ENCODE assay signal across 8 cellular contexts in genomic region chr6:24403501-24403824, GRCh38. TPM values are rescaled to one million over a fixed set of nuclear protein-coding genes. Genes with fewer than 3 reads are reported as not detected.
DNase-seq lines count a peak whose midpoint lies in the region; ATAC-seq lines count a peak whose summit lies in the region.

No MANE protein-coding gene starts in this region.

- intact Hi-C loops in activated T-helper 1 cell treated with anti-CD3 and anti-CD28 coated beads, Interleukin-12 subunit alpha, Interleukin-12 subunit beta, Interleukin-2, Interleukin-4 antibody, amounts not matched to agents 30 ng/mL and 10 ng/mL and 1 ng/mL, durations not matched to agents 14 hours and 24 hours and 36 hours (cut with micrococcal nuclease) = no loop called here

- DNase-seq in T-helper 1 cell = no peak
- no peak for DNase-seq in activated T-helper 1 cell treated with anti-CD3 and anti-CD28 coated beads, Interleukin-12 subunit alpha, Interleukin-12 subunit beta, Interleukin-2, Interleukin-4 antibody, amounts not matched to agents 30 ng/mL and 10 ng/mL and 1 ng/mL, durations not matched to agents 14 hours and 24 hours and 36 hours (ENCODE audit: low spot score)
- DNase-seq in immature natural killer cell = no peak
- DNase-seq in NCI-H226 = no peak
- DNase-seq in activated CD4-positive, CD25-positive, alpha-beta regulatory T cell treated with anti-CD3 and anti-CD28 coated beads, Interleukin-2, amount 50 U/mL, for 72 hours = no peak

- no peak for ATAC-seq in HG03280 (IDR thresholded peaks at IDR 0.05; ENCODE audit: unreplicated experiment)

- no peaks in the 10 kb centered on the region for H3K9me3 Mint-ChIP-seq in T-helper 1 cell treated with Interleukin-12 subunit alpha and Interleukin-12 subunit beta and Interleukin-4 antibody, amounts not matched to agents 30 μg/mL and 1 μg/mL, for 36 hours
- no peaks in the 10 kb centered on the region for H3K9me3 Mint-ChIP-seq in activated T-helper 1 cell treated with anti-CD3 and anti-CD28 coated beads, Interleukin-12 subunit alpha, Interleukin-12 subunit beta, Interleukin-2, Interleukin-4 antibody, amounts not matched to agents 30 ng/mL and 10 ng/mL and 1 ng/mL, durations not matched to agents 14 hours and 24 hours and 36 hours
- H3K9me3 Mint-ChIP-seq in immature natural killer cell = no peaks in the 10 kb centered on the region

- peaks cover 6% of the 10 kb centered on the region for H3K36me3 Mint-ChIP-seq in T-helper 1 cell treated with Interleukin-12 subunit alpha and Interleukin-12 subunit beta and Interleukin-4 antibody, amounts not matched to agents 30 μg/mL and 1 μg/mL, for 36 hours (ENCODE audit: low read depth)
- peaks cover 19% of the 10 kb centered on the region for H3K36me3 Mint-ChIP-seq in activated T-helper 1 cell treated with anti-CD3 and anti-CD28 coated beads, Interleukin-12 subunit alpha, Interleukin-12 subunit beta, Interleukin-2, Interleukin-4 antibody, amounts not matched to agents 30 ng/mL and 10 ng/mL and 1 ng/mL, durations not matched to agents 14 hours and 24 hours and 36 hours (ENCODE audit: low read depth)
- H3K36me3 Mint-ChIP-seq in immature natural killer cell = peaks cover 0 to 7% (median 7%) of the 10 kb centered on the region in 3 donors

- H3K27ac ChIP-seq in temporal lobe (ENCODE audit: low read depth, low read length) = peak overlapping the region; percentile 53

- H3K27ac Mint-ChIP-seq in T-helper 1 cell treated with Interleukin-12 subunit alpha and Interleukin-12 subunit beta and Interleukin-4 antibody, amounts not matched to agents 30 μg/mL and 1 μg/mL, for 36 hours = peak overlapping the region; percentile 24
- H3K27ac Mint-ChIP-seq in activated T-helper 1 cell treated with anti-CD3 and anti-CD28 coated beads, Interleukin-12 subunit alpha, Interleukin-12 subunit beta, Interleukin-2, Interleukin-4 antibody, amounts not matched to agents 30 ng/mL and 10 ng/mL and 1 ng/mL, durations not matched to agents 14 hours and 24 hours and 36 hours = peak overlapping the region; percentile 82
- peak overlapping the region; percentile 60 to 94 (median 88) for H3K27ac Mint-ChIP-seq in immature natural killer cell

- peaks cover 23% of the 10 kb centered on the region for H3K27me3 Mint-ChIP-seq in T-helper 1 cell treated with Interleukin-12 subunit alpha and Interleukin-12 subunit beta and Interleukin-4 antibody, amounts not matched to agents 30 μg/mL and 1 μg/mL, for 36 hours (ENCODE audit: low read depth)
- H3K27me3 Mint-ChIP-seq in activated T-helper 1 cell treated with anti-CD3 and anti-CD28 coated beads, Interleukin-12 subunit alpha, Interleukin-12 subunit beta, Interleukin-2, Interleukin-4 antibody, amounts not matched to agents 30 ng/mL and 10 ng/mL and 1 ng/mL, durations not matched to agents 14 hours and 24 hours and 36 hours (ENCODE audit: insufficient read depth) = peaks cover 10% of the 10 kb centered on the region
- peaks cover 0 to 8% (median 2%) of the 10 kb centered on the region in 3 donors for H3K27me3 Mint-ChIP-seq in immature natural killer cell (ENCODE audit: low read depth in 3 of 3)

- H3K4me3 Mint-ChIP-seq in T-helper 1 cell treated with Interleukin-12 subunit alpha and Interleukin-12 subunit beta and Interleukin-4 antibody, amounts not matched to agents 30 μg/mL and 1 μg/mL, for 36 hours = peak overlapping the region; percentile 90
- peak overlapping the region; percentile 96 for H3K4me3 Mint-ChIP-seq in activated T-helper 1 cell treated with anti-CD3 and anti-CD28 coated beads, Interleukin-12 subunit alpha, Interleukin-12 subunit beta, Interleukin-2, Interleukin-4 antibody, amounts not matched to agents 30 ng/mL and 10 ng/mL and 1 ng/mL, durations not matched to agents 14 hours and 24 hours and 36 hours
- H3K4me3 Mint-ChIP-seq in immature natural killer cell = peak overlapping the region; percentile 94 to 99 (median 96)

- H3K4me1 Mint-ChIP-seq in T-helper 1 cell treated with Interleukin-12 subunit alpha and Interleukin-12 subunit beta and Interleukin-4 antibody, amounts not matched to agents 30 μg/mL and 1 μg/mL, for 36 hours (ENCODE audit: low read depth) = peaks cover 21% of the 10 kb centered on the region
- peaks cover 24% of the 10 kb centered on the region for H3K4me1 Mint-ChIP-seq in activated T-helper 1 cell treated with anti-CD3 and anti-CD28 coated beads, Interleukin-12 subunit alpha, Interleukin-12 subunit beta, Interleukin-2, Interleukin-4 antibody, amounts not matched to agents 30 ng/mL and 10 ng/mL and 1 ng/mL, durations not matched to agents 14 hours and 24 hours and 36 hours (ENCODE audit: low read depth)
- H3K4me1 Mint-ChIP-seq in immature natural killer cell = peaks cover 25 to 30% of the 10 kb centered on the region in 2 donors

RNA-seq across cellular contexts. Expression of gene MRS2, which starts 0.7 kb away (rescaled TPM):
- 30.3 and 30.7 TPM in 2 replicates for total RNA-seq in activated T-helper 1 cell treated with anti-CD3 and anti-CD28 coated beads, Interleukin-12 subunit alpha, Interleukin-12 subunit beta, Interleukin-2, Interleukin-4 antibody, amounts not matched to agents 30 ng/mL and 10 ng/mL and 1 ng/mL, durations not matched to agents 14 hours and 24 hours and 36 hours
- polyA plus RNA-seq in immature natural killer cell = 10 to 100 TPM; 17.6 to 20.6 (median 17.8) TPM
- total RNA-seq in temporal lobe = 15.2 TPM

RNA-seq across cellular contexts. Expression of gene DCDC2, which starts 45.6 kb away (rescaled TPM):
- total RNA-seq in activated T-helper 1 cell treated with anti-CD3 and anti-CD28 coated beads, Interleukin-12 subunit alpha, Interleukin-12 subunit beta, Interleukin-2, Interleukin-4 antibody, amounts not matched to agents 30 ng/mL and 10 ng/mL and 1 ng/mL, durations not matched to agents 14 hours and 24 hours and 36 hours = not detected in 2 replicates
- polyA plus RNA-seq in immature natural killer cell = not detected
- 1.7 TPM for total RNA-seq in temporal lobe

Comparison
In these comparisons a context has a peak if more than half of its experiments do, and no peak if none do; other contexts are left out.
1. H3K27ac Mint-ChIP-seq: peak in every context shown above with its lines; median percentile 88 in immature natural killer cell; 82 in activated T-helper 1 cell treated with anti-CD3 and anti-CD28 coated beads, Interleukin-12 subunit alpha, Interleukin-12 subunit beta, Interleukin-2, Interleukin-4 antibody, amounts not matched to agents 30 ng/mL and 10 ng/mL and 1 ng/mL, durations not matched to agents 14 hours and 24 hours and 36 hours; 24 in T-helper 1 cell treated with Interleukin-12 subunit alpha and Interleukin-12 subunit beta and Interleukin-4 antibody, amounts not matched to agents 30 μg/mL and 1 μg/mL, for 36 hours.